8 cellular contexts compared by ENCODE assay signal in the genomic region with DNA sequence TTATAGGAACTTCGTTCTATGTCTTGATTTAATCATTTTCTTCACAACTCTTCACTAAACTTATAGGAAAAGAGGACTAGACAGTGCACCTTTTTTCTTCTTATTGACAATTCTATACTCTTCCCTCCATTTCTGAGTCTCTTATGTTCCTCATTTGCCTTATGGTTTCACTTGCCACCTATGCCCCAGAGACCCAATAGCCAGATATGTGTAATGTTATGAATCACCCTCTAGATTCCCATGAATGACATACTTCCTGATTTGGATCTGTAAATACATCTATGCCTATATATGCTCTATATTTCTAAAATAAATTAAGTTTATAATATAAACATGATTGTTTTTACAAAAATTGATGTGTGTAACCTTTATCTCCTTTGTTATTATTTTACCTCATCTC.
DNase-seq lines count a peak whose midpoint lies in the region; ATAC-seq and TF ChIP-seq lines count a peak whose summit lies in the region.

No MANE protein-coding gene starts in this region.

- H3K4me3 Mint-ChIP-seq in Calu3 (ENCODE audit: low read depth, unreplicated experiment) (no peak overlapping the region), mesothelial cell of epicardium (no peak overlapping the region)
- no peak overlapping the region for H3K4me3 Mint-ChIP-seq in activated T-helper 1 cell treated with anti-CD3 and anti-CD28 coated beads, Interleukin-12 subunit alpha, Interleukin-12 subunit beta, Interleukin-2, Interleukin-4 antibody, amounts not matched to agents 30 ng/mL and 10 ng/mL and 1 ng/mL, durations not matched to agents 14 hours and 24 hours and 36 hours

- H3K27me3 ChIP-seq in fibroblast of lung (ENCODE audit: control insufficient read depth, insufficient read depth, low read length), result no peaks in the 10 kb centered on the region

- H3K27ac ChIP-seq in fibroblast of lung (ENCODE audit: insufficient read depth, low read length), result no peak overlapping the region

- no peaks in the 10 kb centered on the region for H4K20me1 ChIP-seq in fibroblast of lung (ENCODE audit: control insufficient read depth, extremely low read depth, insufficient read depth, low read length)

- CTCF ChIA-PET in Calu3 (lab: Charles Lee), result no interaction called here

- H3K36me3 ChIP-seq in fibroblast of lung (ENCODE audit: control insufficient read depth, insufficient read depth, low read length), result no peaks in the 10 kb centered on the region

- H2AFZ ChIP-seq in fibroblast of lung (ENCODE audit: low read length), result peak overlapping the region; percentile 91

- H3K4me1 ChIP-seq in fibroblast of lung (ENCODE audit: control insufficient read depth, extremely low read depth, insufficient read depth, low read length), result no peaks in the 10 kb centered on the region

- no peak overlapping the region for H3K9ac ChIP-seq in fibroblast of lung (ENCODE audit: insufficient read depth, low read length)

- H3K4me2 ChIP-seq in fibroblast of lung (ENCODE audit: extremely low read depth, insufficient read depth, low read length), result peak overlapping the region; percentile 34

- H3K27me3 Mint-ChIP-seq in Calu3 (ENCODE audit: unreplicated experiment) (no peaks in the 10 kb centered on the region), mesothelial cell of epicardium (ENCODE audit: low read depth) (no peaks in the 10 kb centered on the region)
- H3K27me3 Mint-ChIP-seq in activated T-helper 1 cell treated with anti-CD3 and anti-CD28 coated beads, Interleukin-12 subunit alpha, Interleukin-12 subunit beta, Interleukin-2, Interleukin-4 antibody, amounts not matched to agents 30 ng/mL and 10 ng/mL and 1 ng/mL, durations not matched to agents 14 hours and 24 hours and 36 hours (ENCODE audit: insufficient read depth), result no peaks in the 10 kb centered on the region

- TF ChIP-seq CTCF in Calu3 (IDR thresholded peaks at IDR 0.05; ENCODE audit: unreplicated experiment) (no peak), fibroblast of lung (conservative IDR thresholded peaks at IDR 0.05 in 1 of 2, IDR thresholded peaks at IDR 0.05 in 1 of 2; ENCODE audit: low read depth in 1 of 2, low read length in 2 of 2) (no peak), mesothelial cell of epicardium (IDR thresholded peaks at IDR 0.05; ENCODE audit: unreplicated experiment) (no peak)

- peak; percentile 5 for DNase-seq in Calu3
- DNase-seq in fibroblast of lung (ENCODE audit: low read depth in 2 of 2), result peak in 1 of 2 donors; percentile 40
- DNase-seq in NCI-H1092 (lab: John Stamatoyannopoulos, UW), result no peak
- DNase-seq in mesothelial cell of epicardium (ENCODE audit: low spot score in 2 of 2, unreplicated experiment in 2 of 2), result no peak
- DNase-seq in activated T-helper 1 cell treated with anti-CD3 and anti-CD28 coated beads, Interleukin-12 subunit alpha, Interleukin-12 subunit beta, Interleukin-2, Interleukin-4 antibody, amounts not matched to agents 30 ng/mL and 10 ng/mL and 1 ng/mL, durations not matched to agents 14 hours and 24 hours and 36 hours (ENCODE audit: low spot score), result no peak
- no peak for DNase-seq in ureter (ENCODE audit: low spot score)

- H3K36me3 Mint-ChIP-seq in Calu3 (ENCODE audit: insufficient read depth, unreplicated experiment), result no peaks in the 10 kb centered on the region
- no peaks in the 10 kb centered on the region for H3K36me3 Mint-ChIP-seq in mesothelial cell of epicardium
- no peaks in the 10 kb centered on the region for H3K36me3 Mint-ChIP-seq in activated T-helper 1 cell treated with anti-CD3 and anti-CD28 coated beads, Interleukin-12 subunit alpha, Interleukin-12 subunit beta, Interleukin-2, Interleukin-4 antibody, amounts not matched to agents 30 ng/mL and 10 ng/mL and 1 ng/mL, durations not matched to agents 14 hours and 24 hours and 36 hours (ENCODE audit: low read depth)

- BruUV-seq in Calu3 (replicated peaks; lab: Mats Ljungman, UMichigan), result no TSS peak

- peaks cover 19% of the 10 kb centered on the region for H3K4me1 Mint-ChIP-seq in Calu3 (ENCODE audit: low read depth, unreplicated experiment)
- H3K4me1 Mint-ChIP-seq in mesothelial cell of epicardium, result peaks cover 4% of the 10 kb centered on the region
- H3K4me1 Mint-ChIP-seq in activated T-helper 1 cell treated with anti-CD3 and anti-CD28 coated beads, Interleukin-12 subunit alpha, Interleukin-12 subunit beta, Interleukin-2, Interleukin-4 antibody, amounts not matched to agents 30 ng/mL and 10 ng/mL and 1 ng/mL, durations not matched to agents 14 hours and 24 hours and 36 hours (ENCODE audit: low read depth), result peaks cover 4% of the 10 kb centered on the region

- H3K27ac Mint-ChIP-seq in Calu3 (ENCODE audit: unreplicated experiment) (peak overlapping the region; percentile 53), mesothelial cell of epicardium (no peak overlapping the region)
- no peak overlapping the region for H3K27ac Mint-ChIP-seq in activated T-helper 1 cell treated with anti-CD3 and anti-CD28 coated beads, Interleukin-12 subunit alpha, Interleukin-12 subunit beta, Interleukin-2, Interleukin-4 antibody, amounts not matched to agents 30 ng/mL and 10 ng/mL and 1 ng/mL, durations not matched to agents 14 hours and 24 hours and 36 hours

- H3K4me3 ChIP-seq in fibroblast of lung (replicated peaks in 1 of 4; ENCODE audit: control extremely low read depth in 1 of 4, insufficient read depth in 1 of 4, low read depth in 3 of 4, low read length in 4 of 4), result no peak overlapping the region

- ATAC-seq in GM21367 (IDR thresholded peaks at IDR 0.05; ENCODE audit: unreplicated experiment), result peak; percentile 72
- peak; percentile 71 for ATAC-seq in HG03558 (IDR thresholded peaks at IDR 0.05; ENCODE audit: extremely low read depth, unreplicated experiment)

- intact Hi-C loops in Calu3 (cut with micrococcal nuclease; ENCODE audit: unreplicated experiment), result no loop called here
- intact Hi-C loops in activated T-helper 1 cell treated with anti-CD3 and anti-CD28 coated beads, Interleukin-12 subunit alpha, Interleukin-12 subunit beta, Interleukin-2, Interleukin-4 antibody, amounts not matched to agents 30 ng/mL and 10 ng/mL and 1 ng/mL, durations not matched to agents 14 hours and 24 hours and 36 hours (cut with micrococcal nuclease), result no loop called here

- H3K9me3 Mint-ChIP-seq in Calu3 (ENCODE audit: low read depth, unreplicated experiment), result no peaks in the 10 kb centered on the region
- H3K9me3 Mint-ChIP-seq in mesothelial cell of epicardium, result peaks cover 7% of the 10 kb centered on the region
- no peaks in the 10 kb centered on the region for H3K9me3 Mint-ChIP-seq in activated T-helper 1 cell treated with anti-CD3 and anti-CD28 coated beads, Interleukin-12 subunit alpha, Interleukin-12 subunit beta, Interleukin-2, Interleukin-4 antibody, amounts not matched to agents 30 ng/mL and 10 ng/mL and 1 ng/mL, durations not matched to agents 14 hours and 24 hours and 36 hours

- H3K9me3 ChIP-seq in fibroblast of lung (ENCODE audit: control insufficient read depth, insufficient read depth, low read depth, low read length), result no peaks in the 10 kb centered on the region

- H3K79me2 ChIP-seq in fibroblast of lung (ENCODE audit: control insufficient read depth, insufficient read depth, low read length), result no peaks in the 10 kb centered on the region
